In genomic region chr1:18922848-18923475, GRCh38 we compare ENCODE assay signal across 2 cellular contexts.
TF ChIP-seq lines count a peak whose summit lies in the region.

No MANE protein-coding gene starts in this region.

TF ChIP-seq in SK-N-SH, 30 proteins besides CTCF, POLR2A, EP300 and RAD21 (continued from another document):
- TF ChIP-seq FOXM1 (IDR thresholded peaks at IDR 0.05; ENCODE audit: low read depth): no peak

TF ChIP-seq in SK-N-SH treated with all-trans-retinoic acid at 6 μM for 48 hours, 23 proteins besides CTCF, POLR2A, EP300 and RAD21 (continued from another document):
- TF ChIP-seq CSRNP3 (CRISPR knock-in tag; IDR thresholded peaks at IDR 0.05) (no peak), RARB (CRISPR knock-in tag; IDR thresholded peaks at IDR 0.05) (no peak), ESRRG (CRISPR knock-in tag; IDR thresholded peaks at IDR 0.05) (no peak), CREB5 (CRISPR knock-in tag; IDR thresholded peaks at IDR 0.05; ENCODE audit: low read depth) (no peak), ZNF70 (CRISPR knock-in tag; IDR thresholded peaks at IDR 0.05) (no peak), ZNF8 (CRISPR knock-in tag; IDR thresholded peaks at IDR 0.05) (no peak)
